10 cellular contexts compared by ENCODE assay signal in the genomic region with DNA sequence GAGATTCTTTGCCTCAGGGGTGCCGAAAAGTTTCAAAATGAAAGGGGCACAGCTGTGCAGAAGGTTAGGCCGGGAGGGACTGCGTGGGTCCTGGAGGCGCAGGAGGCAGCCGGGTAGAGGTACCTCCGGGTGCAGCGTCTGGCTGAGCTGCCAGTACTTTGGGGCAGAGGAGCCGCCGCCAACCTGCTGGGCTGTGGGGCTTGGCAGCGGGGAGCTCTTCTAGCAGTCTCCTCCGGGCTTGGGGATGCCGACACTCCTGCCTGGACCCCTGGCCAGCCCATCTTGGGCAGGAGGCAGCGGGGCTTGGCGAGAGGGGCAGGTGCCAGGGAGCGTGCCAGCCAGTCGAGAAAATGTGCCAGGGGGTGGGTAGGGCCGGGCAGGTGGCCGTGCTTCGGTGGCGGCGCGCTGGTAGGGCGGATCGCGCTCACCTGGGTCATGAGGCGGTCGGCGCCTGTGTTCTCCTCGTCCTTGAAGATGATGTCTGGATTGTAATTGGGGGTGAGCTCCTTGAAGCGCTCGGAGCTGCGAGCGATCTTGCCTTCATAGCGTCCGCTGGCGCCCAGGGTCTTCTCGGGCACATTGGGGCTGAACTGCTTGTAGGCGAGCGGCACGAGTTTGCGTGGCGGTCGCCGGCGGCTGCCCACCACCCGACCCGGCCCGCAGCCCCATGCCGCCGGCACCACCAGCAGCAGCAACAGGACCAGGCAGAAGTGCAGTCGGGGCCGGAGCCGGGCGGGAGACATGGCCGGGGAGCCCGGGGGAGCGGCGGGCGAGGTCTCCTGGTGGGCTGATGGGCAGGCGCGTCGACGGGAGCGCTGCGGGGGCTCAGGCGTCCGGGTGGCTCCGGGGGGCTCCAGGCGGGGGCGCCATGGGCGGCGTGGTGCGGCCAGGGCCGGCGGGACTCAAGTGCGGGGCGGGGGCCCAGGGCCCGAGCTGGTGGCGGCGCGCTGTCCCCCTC. TPM values are rescaled to one million over a fixed set of nuclear protein-coding genes. Genes with fewer than 3 reads are reported as not detected.
DNase-seq lines count a peak whose midpoint lies in the region; ATAC-seq and TF ChIP-seq lines count a peak whose summit lies in the region.
"Had no signal": no experiment of that assay in that cellular context is flagged by ENCODE, and none has a peak within 500 bp of the region (broad histone marks: within the 10 kb centered on the region; RNA-seq: fewer than 3 reads in every experiment).

No MANE protein-coding gene starts in this region.

- H3F3A ChIP-seq in smooth muscle cell (ENCODE audit: low read depth): no peaks in the 10 kb centered on the region

- H3K9ac ChIP-seq in iPS-15b (ENCODE audit: low read depth, low read length) (no peak overlapping the region), smooth muscle cell (ENCODE audit: low read depth) (no peak overlapping the region)

- H3K9me3 ChIP-seq in iPS-15b (ENCODE audit: control insufficient read depth, insufficient read depth, low read length) (no peaks in the 10 kb centered on the region), smooth muscle cell (replicated peaks; ENCODE audit: low read depth) (no peaks in the 10 kb centered on the region), gastroesophageal sphincter (no peaks in the 10 kb centered on the region)

- 20% methylated on average over 41 of the region's 81 CpGs for WGBS in smooth muscle cell (ENCODE audit: low lambda C conversion rate)
- no CpG with 5 or more reads among the region's 81 CpGs for WGBS in gastroesophageal sphincter (ENCODE audit: low coverage in 1 of 2), 2 donors

- TF ChIP-seq EP300 in gastroesophageal sphincter (IDR thresholded peaks at IDR 0.05): no peak

- no peaks in the 10 kb centered on the region for H3K9me3 Mint-ChIP-seq in T-cell

- peak overlapping the region; percentile 17 to 70 (median 47) for H3K4me3 Mint-ChIP-seq in T-cell

- H3K4me2 ChIP-seq in smooth muscle cell: peak overlapping the region; percentile 36

- TF ChIP-seq POLR2A in gastroesophageal sphincter (IDR thresholded peaks at IDR 0.05): no peak

- H3K4me1 ChIP-seq in iPS-15b (ENCODE audit: control insufficient read depth, insufficient read depth, low read length): peaks cover 5% of the 10 kb centered on the region
- peaks cover 4% of the 10 kb centered on the region for H3K4me1 ChIP-seq in smooth muscle cell (ENCODE audit: low read depth)
- peaks cover 0 to 44% (median 38%) of the 10 kb centered on the region in 3 donors for H3K4me1 ChIP-seq in gastroesophageal sphincter

- H3K27ac Mint-ChIP-seq in T-cell: no peak overlapping the region

- H3K27me3 ChIP-seq in iPS-15b (ENCODE audit: control insufficient read depth, insufficient read depth, low read length): peaks cover 93% of the 10 kb centered on the region
- H3K27me3 ChIP-seq in smooth muscle cell (ENCODE audit: low read depth): peaks cover 97% of the 10 kb centered on the region
- peaks cover 89% of the 10 kb centered on the region for H3K27me3 ChIP-seq in gastroesophageal sphincter

- peak; percentile 31 for DNase-seq in NCI-H2171 treated with DMSO at 0.1 percent for 48 hours (lab: John Stamatoyannopoulos, UW)
- no peak for DNase-seq in NCI-H2171 (lab: John Stamatoyannopoulos, UW)
- DNase-seq in T-cell: peak in 2 of 34 experiments; percentile 3 to 14
- DNase-seq in smooth muscle cell (lab: John Stamatoyannopoulos, UW; ENCODE audit: unreplicated experiment): no peak
- no peak for DNase-seq in GM19240 (ENCODE audit: insufficient read length, low spot score)
- DNase-seq in NCI-H510A (lab: John Stamatoyannopoulos, UW): no peak
- DNase-seq: AML-193 had no signal

- H3K4me3 ChIP-seq in iPS-15b (ENCODE audit: low read depth, low read length) (peak overlapping the region; percentile 23), smooth muscle cell (peak overlapping the region; percentile 38), gastroesophageal sphincter (peak overlapping the region in 1 of 2 donors; percentile 39)
- H3K4me3 ChIP-seq: K562 had no signal

- H3K79me2 ChIP-seq in smooth muscle cell (ENCODE audit: low read depth): no peaks in the 10 kb centered on the region

- no peak for TF ChIP-seq CTCF in smooth muscle cell (IDR thresholded peaks at IDR 0.05; ENCODE audit: borderline replicate concordance, insufficient read depth, poor library complexity, severe bottlenecking)
- TF ChIP-seq CTCF in gastroesophageal sphincter (IDR thresholded peaks at IDR 0.05): no peak

- no peak overlapping the region for H3K27ac ChIP-seq in smooth muscle cell (ENCODE audit: low read depth)
- no peak overlapping the region for H3K27ac ChIP-seq in gastroesophageal sphincter

- no peak overlapping the region for H2AFZ ChIP-seq in smooth muscle cell (ENCODE audit: low read depth)

- ATAC-seq in T-cell (replicated peaks in 1 of 4): no peak
- ATAC-seq in gastroesophageal sphincter: no peak
- ATAC-seq: K562 had no signal

- peaks cover 16 to 32% (median 26%) of the 10 kb centered on the region in 3 donors for H3K4me1 Mint-ChIP-seq in T-cell

- H3K27me3 Mint-ChIP-seq in T-cell: peaks cover 56 to 64% of the 10 kb centered on the region in 2 donors

- H3K36me3 Mint-ChIP-seq in T-cell: no peaks in the 10 kb centered on the region

- no peaks in the 10 kb centered on the region for H3K36me3 ChIP-seq in iPS-15b (ENCODE audit: control insufficient read depth, insufficient read depth, low read length)
- no peaks in the 10 kb centered on the region for H3K36me3 ChIP-seq in smooth muscle cell (ENCODE audit: low read depth)
- no peaks in the 10 kb centered on the region for H3K36me3 ChIP-seq in gastroesophageal sphincter

- CTCF ChIA-PET in T-cell (lab: Charles Lee): interaction anchor here (1.7 to 3.0 kb wide), 3 partner anchors 58 to 94 kb away, joined by 3 to 12 read pairs (median 11); no protein-coding TSS in a partner anchor

- POLR2A ChIA-PET in T-cell (lab: Charles Lee): no interaction called here

- H4K20me1 ChIP-seq in smooth muscle cell (ENCODE audit: low read depth): no peaks in the 10 kb centered on the region

RNA-seq across cellular contexts. Expression of a gene that starts 0.7 kb away (rescaled TPM):
- total RNA-seq in T-cell (under 1 TPM in 2 of 5 donors, not detected in 3; 0.12 to 0.28 TPM), smooth muscle cell (0.09 TPM in 1 of 2 replicates, not detected in the other), gastroesophageal sphincter (under 1 TPM in 1 of 4 donors, not detected in 3; 0.23 TPM)
- polyA plus RNA-seq in smooth muscle cell: not detected in 2 replicates
- polyA plus RNA-seq: K562 had no signal

RNA-seq across cellular contexts. Expression of a gene that starts 18.7 kb away (rescaled TPM):
- total RNA-seq in T-cell (under 1 TPM in 1 of 5 donors, not detected in 4; 0.16 TPM), smooth muscle cell (not detected in 2 replicates), gastroesophageal sphincter (not detected)
- not detected in 2 replicates for polyA plus RNA-seq in smooth muscle cell
- total RNA-seq: K562 had no signal
- polyA plus RNA-seq: K562 had no signal
